28 cellular contexts compared by ENCODE assay signal in the genomic region with DNA sequence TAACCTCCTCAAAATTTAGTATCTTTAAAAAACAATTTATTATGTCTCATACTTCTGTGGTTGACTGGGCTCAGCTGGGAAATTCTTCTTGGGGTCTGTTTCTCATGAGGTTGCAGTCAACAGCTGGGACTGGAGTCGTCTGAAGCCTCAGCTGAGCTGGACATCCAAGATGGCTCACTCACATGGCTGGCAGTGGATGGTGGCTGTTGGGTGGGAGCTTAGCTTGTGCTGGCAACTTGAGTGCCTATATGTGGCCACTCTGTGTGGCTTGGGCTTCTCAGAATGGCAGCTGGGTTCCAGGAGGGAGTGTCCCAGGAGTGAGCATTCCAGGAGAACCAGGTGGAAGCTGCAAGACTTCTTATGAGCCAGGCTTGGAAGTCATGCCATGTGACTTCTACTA. TPM values are rescaled to one million over a fixed set of nuclear protein-coding genes. Genes with fewer than 3 reads are reported as not detected.
"Had no signal": no experiment of that assay in that cellular context is flagged by ENCODE, and none has a peak within 500 bp of the region (broad histone marks: within the 10 kb centered on the region; RNA-seq: fewer than 3 reads in every experiment).

No MANE protein-coding gene starts in this region.

- H3K4me3 ChIP-seq: ascending aorta, breast epithelium, coronary artery, dorsolateral prefrontal cortex had no signal

- H3K4me1 ChIP-seq: ascending aorta, breast epithelium had no signal

- H3K36me3 ChIP-seq: ascending aorta, breast epithelium, WERI-Rb-1 had no signal

- H3K27me3 ChIP-seq: ascending aorta, breast epithelium, dorsolateral prefrontal cortex had no signal

- DNase-seq: activated B cell treated with CpG ODN at 0.5 μM for 24 hours; activated CD4-positive, alpha-beta memory T cell treated with anti-CD3 and anti-CD28 coated beads for 36 hours; activated CD4-positive, alpha-beta T cell treated with anti-CD3 and anti-CD28 coated beads for 36 hours; activated CD4-positive, alpha-beta T cell treated with anti-CD3 and anti-CD28 coated beads, Interleukin-2, amount 10 ng/mL, durations not matched to agents 24 days and 14 days; activated CD4-positive, CD25-positive, alpha-beta regulatory T cell treated with anti-CD3 and anti-CD28 coated beads, Interleukin-2, amount 50 U/mL, for 72 hours; activated CD8-positive, alpha-beta memory T cell treated with anti-CD3 and anti-CD28 coated beads, Interleukin-2, amount 10 ng/mL, durations not matched to agents 7 days and 5 days; activated CD8-positive, alpha-beta memory T cell treated with anti-CD3 and anti-CD28 coated beads, Interleukin-2, amount 50 U/mL, for 4 hours; activated CD8-positive, alpha-beta T cell treated with anti-CD3 and anti-CD28 coated beads, Interleukin-2, amount 10 ng/mL, durations not matched to agents 7 days and 5 days; activated gamma-delta T cell; activated naive CD4-positive, alpha-beta T cell; activated naive CD4-positive, alpha-beta T cell treated with anti-CD3 and anti-CD28 coated beads, Interleukin-2, amount 10 ng/mL, durations not matched to agents 7 days and 5 days; activated naive CD8-positive, alpha-beta T cell treated with anti-CD3 and anti-CD28 coated beads, Interleukin-2, amount 10 ng/mL, durations not matched to agents 7 days and 5 days; activated T-cell treated with anti-CD3 and anti-CD28 coated beads, Interleukin-2, amount 50 U/mL, for 24 hours; activated T-cell treated with anti-CD3 and anti-CD28 coated beads, Interleukin-2, amount 50 U/mL, for 72 hours; dorsolateral prefrontal cortex; effector memory CD4-positive, alpha-beta T cell; endodermal cell; foreskin fibroblast; head of caudate nucleus; T-helper 1 cell; T-helper 17 cell; T1000; WERI-Rb-1 had no signal

- H3K9me3 ChIP-seq: ascending aorta, breast epithelium had no signal

- H3K27ac ChIP-seq: ascending aorta, breast epithelium, coronary artery, dorsolateral prefrontal cortex, WERI-Rb-1 had no signal

- ATAC-seq: activated CD4-positive, alpha-beta T cell treated with anti-CD3 and anti-CD28 coated beads for 36 hours; activated CD8-positive, alpha-beta memory T cell treated with anti-CD3 and anti-CD28 coated beads, Interleukin-2, amount 10 ng/mL, durations not matched to agents 7 days and 5 days; activated CD8-positive, alpha-beta T cell treated with anti-CD3 and anti-CD28 coated beads, Interleukin-2, amount 10 ng/mL, durations not matched to agents 7 days and 5 days; activated naive CD4-positive, alpha-beta T cell treated with anti-CD3 and anti-CD28 coated beads, Interleukin-2, amount 50 U/mL, for 72 hours; activated T-cell treated with anti-CD3 and anti-CD28 coated beads, Interleukin-2, amount 50 U/mL, for 72 hours; esophagus mucosa; T-helper 17 cell had no signal

RNA-seq across cellular contexts. Expression of a gene that starts 13.2 kb away (rescaled TPM):
- total RNA-seq: activated B cell treated with CpG ODN at 0.5 μM for 24 hours; activated CD8-positive, alpha-beta T cell treated with anti-CD3 and anti-CD28 coated beads, Interleukin-2, amount 10 ng/mL, durations not matched to agents 7 days and 5 days; activated naive CD4-positive, alpha-beta T cell treated with anti-CD3 and anti-CD28 coated beads, Interleukin-2, amount 50 U/mL, for 72 hours; activated naive CD8-positive, alpha-beta T cell treated with anti-CD3 and anti-CD28 coated beads, Interleukin-2, amount 10 ng/mL, durations not matched to agents 7 days and 5 days had no signal

RNA-seq across cellular contexts. Expression of a gene that starts 28.2 kb away (rescaled TPM):
- total RNA-seq: ascending aorta had no signal
